14 cellular contexts compared by ENCODE assay signal in the genomic region with DNA sequence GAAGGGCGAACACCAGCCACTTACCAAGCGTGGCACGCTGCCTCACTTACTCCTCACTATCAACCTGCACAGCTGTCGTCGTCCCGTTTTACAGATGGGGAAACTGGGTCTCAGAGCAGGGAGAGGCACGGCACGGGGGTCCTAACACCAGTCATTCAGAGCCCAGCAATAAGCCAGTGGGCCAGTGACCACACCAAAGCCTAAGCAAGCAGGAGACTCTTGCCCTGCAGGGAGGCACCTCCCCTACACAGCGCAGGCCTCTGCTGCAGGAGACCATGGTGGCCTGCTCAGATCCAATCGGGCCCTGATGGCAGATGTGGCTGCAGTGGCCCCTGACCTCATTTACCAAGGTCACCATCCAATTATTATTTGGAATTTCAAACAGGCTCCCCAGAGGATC. TPM values are rescaled to one million over a fixed set of nuclear protein-coding genes. Genes with fewer than 3 reads are reported as not detected.
DNase-seq lines count a peak whose midpoint lies in the region; ATAC-seq and TF ChIP-seq lines count a peak whose summit lies in the region.
"Had no signal": no experiment of that assay in that cellular context is flagged by ENCODE, and none has a peak within 500 bp of the region (broad histone marks: within the 10 kb centered on the region; RNA-seq: fewer than 3 reads in every experiment).

No MANE protein-coding gene starts in this region.

- no peak for ATAC-seq in GM19452 (IDR thresholded peaks at IDR 0.05; ENCODE audit: unreplicated experiment)

- H3K36me3 Mint-ChIP-seq in chondrocyte (ENCODE audit: low read depth): no peaks in the 10 kb centered on the region

- peaks cover 8% of the 10 kb centered on the region for H3K4me1 Mint-ChIP-seq in chondrocyte (ENCODE audit: low read depth)

- H2AFZ ChIP-seq in osteoblast (ENCODE audit: low read length): no peak overlapping the region

- H4K20me1 ChIP-seq in osteoblast (ENCODE audit: insufficient read depth, low read length): no peaks in the 10 kb centered on the region

- no peaks in the 10 kb centered on the region for H3K4me1 ChIP-seq in osteoblast (ENCODE audit: insufficient read depth, low read length)

- no peak overlapping the region for H3K27ac ChIP-seq in osteoblast (ENCODE audit: low read depth, low read length)

- H3K27me3 Mint-ChIP-seq in chondrocyte (ENCODE audit: low read depth): peaks cover 44% of the 10 kb centered on the region

- H3K27ac Mint-ChIP-seq in chondrocyte (ENCODE audit: unreplicated experiment): no peak overlapping the region
- H3K27ac Mint-ChIP-seq: B cell; CD4-positive, alpha-beta T cell had no signal

- H3K9me3 ChIP-seq in osteoblast (ENCODE audit: low read depth, low read length): no peaks in the 10 kb centered on the region
- H3K9me3 ChIP-seq: HAP-1 had no signal

- H3K79me2 ChIP-seq in osteoblast (ENCODE audit: insufficient read depth, low read length): no peaks in the 10 kb centered on the region

- peak; percentile 49 for DNase-seq in activated effector memory CD4-positive, alpha-beta T cell treated with anti-CD3 and anti-CD28 coated beads, Interleukin-2, amount 50 U/mL, for 16 hours
- no peak for DNase-seq in activated effector memory CD4-positive, alpha-beta T cell treated with Interleukin-2 at 50 U/mL for 16 hours
- DNase-seq in chondrocyte (ENCODE audit: low spot score) (peak; percentile 71), osteoblast (ENCODE audit: insufficient read length, low spot score, missing footprints) (peak; percentile 63), GM20000 (ENCODE audit: low spot score) (no peak)
- no peak for DNase-seq in activated naive CD4-positive, alpha-beta T cell treated with Interleukin-2 at 50 U/mL for 16 hours
- DNase-seq: C1 segment of cervical spinal cord; Calu3; CD4-positive, alpha-beta T cell; DMS 273 treated with DMSO at 0.1 percent for 48 hours had no signal

- no peak for TF ChIP-seq CTCF in chondrocyte (IDR thresholded peaks at IDR 0.05)
- no peak for TF ChIP-seq CTCF in osteoblast (IDR thresholded peaks at IDR 0.05; ENCODE audit: extremely low read depth, low read depth, low read length)
- TF ChIP-seq CTCF in GM20000 (IDR thresholded peaks at IDR 0.05; ENCODE audit: extremely low read depth, missing control alignments): no peak

- H3K4me2 ChIP-seq in osteoblast (ENCODE audit: insufficient read depth, low read length): no peak overlapping the region

- no peaks in the 10 kb centered on the region for H3K36me3 ChIP-seq in osteoblast (ENCODE audit: insufficient read depth, low read length)
- H3K36me3 ChIP-seq: HAP-1 had no signal

- H3K27me3 ChIP-seq in osteoblast (ENCODE audit: insufficient read depth, low read length): peaks cover 43% of the 10 kb centered on the region

- no peak overlapping the region for H3K4me3 ChIP-seq in osteoblast (ENCODE audit: insufficient read depth, low read length)
- H3K4me3 ChIP-seq: HAP-1 had no signal

- no peaks in the 10 kb centered on the region for H3K9me3 Mint-ChIP-seq in chondrocyte (ENCODE audit: low read depth)
- H3K9me3 Mint-ChIP-seq: CD4-positive, alpha-beta T cell had no signal

- H3K4me3 Mint-ChIP-seq in chondrocyte (ENCODE audit: unreplicated experiment): no peak overlapping the region
- H3K4me3 Mint-ChIP-seq: B cell; CD4-positive, alpha-beta T cell had no signal

RNA-seq across cellular contexts. Expression of a gene that starts 4.8 kb away (rescaled TPM):
- total RNA-seq in chondrocyte: 0.17 TPM in 1 of 3 replicates, not detected in the others
- under 0.01 TPM in 1 of 2 replicates, not detected in the other for total RNA-seq in osteoblast
- total RNA-seq: A172, Calu3 had no signal

Comparison
In these comparisons a context has a peak if more than half of its experiments do, and no peak if none do; other contexts are left out.
1. DNase-seq: peak in activated effector memory CD4-positive, alpha-beta T cell treated with anti-CD3 and anti-CD28 coated beads, Interleukin-2, amount 50 U/mL, for 16 hours (single experiment), chondrocyte (single experiment) and osteoblast (single experiment); none in activated effector memory CD4-positive, alpha-beta T cell treated with Interleukin-2 at 50 U/mL for 16 hours (single experiment), GM20000 (single experiment) and activated naive CD4-positive, alpha-beta T cell treated with Interleukin-2 at 50 U/mL for 16 hours (single experiment).